Comparison of ENCODE assay signal across 31 cellular contexts in the genomic region with DNA sequence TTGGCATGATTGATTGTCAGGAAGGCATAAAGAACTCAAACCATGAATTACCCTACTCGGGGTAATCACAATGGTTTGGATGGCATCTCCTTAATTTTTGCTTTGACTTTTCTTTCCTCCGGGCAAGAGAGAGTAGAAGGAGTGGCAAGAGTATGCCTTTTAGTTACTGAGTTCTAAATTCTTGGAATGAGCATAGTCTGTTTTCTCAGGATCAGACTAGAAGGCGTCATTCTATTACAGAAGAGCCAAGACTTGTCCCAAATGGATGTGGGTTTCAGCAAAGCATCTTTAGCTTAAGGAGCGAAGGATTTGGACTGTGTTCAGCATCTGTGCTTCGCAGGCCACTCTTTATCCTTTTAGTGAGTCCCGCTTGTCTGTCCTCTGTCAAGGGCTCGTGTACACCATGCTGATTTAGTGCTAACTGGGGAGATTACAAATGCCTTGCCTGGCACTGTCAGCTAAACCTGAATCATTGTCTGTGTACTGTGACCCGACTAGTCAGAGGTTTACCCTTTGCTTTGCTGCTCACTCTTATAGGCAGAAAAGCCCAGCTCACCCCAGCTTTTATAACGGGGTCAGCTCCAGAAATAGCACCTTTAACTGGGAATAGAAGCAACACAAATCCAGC.
DNase-seq lines count a peak whose midpoint lies in the region; ATAC-seq and TF ChIP-seq lines count a peak whose summit lies in the region.
"Had no signal": no experiment of that assay in that cellular context is flagged by ENCODE, and none has a peak within 500 bp of the region (broad histone marks: within the 10 kb centered on the region; RNA-seq: fewer than 3 reads in every experiment).

No MANE protein-coding gene starts in this region.

- H4K20me1 ChIP-seq in neural progenitor cell (ENCODE audit: low read depth): no peaks in the 10 kb centered on the region

- H3K9me3 Mint-ChIP-seq in nephron (no peaks in the 10 kb centered on the region), neural progenitor cell (no peaks in the 10 kb centered on the region)
- H3K9me3 Mint-ChIP-seq: activated B cell treated with CpG ODN at 0.5 μM for 24 hours; activated CD4-positive, alpha-beta memory T cell treated with anti-CD3 and anti-CD28 coated beads for 36 hours; activated naive CD4-positive, alpha-beta T cell treated with anti-CD3 and anti-CD28 coated beads, Interleukin-2, amount 10 ng/mL, durations not matched to agents 7 days and 5 days; CD4-positive, alpha-beta T cell; naive thymus-derived CD8-positive, alpha-beta T cell had no signal

- TF ChIP-seq CTCF in right atrium auricular region (IDR thresholded peaks at IDR 0.05) (no peak), esophagus squamous epithelium (IDR thresholded peaks at IDR 0.05) (no peak), nephron (IDR thresholded peaks at IDR 0.05; ENCODE audit: unreplicated experiment in 3 of 3) (no peak), breast epithelium (IDR thresholded peaks at IDR 0.05) (no peak), neural progenitor cell (IDR thresholded peaks at IDR 0.05) (no peak)

- H3K4me3 ChIP-seq in right atrium auricular region (no peak overlapping the region), esophagus squamous epithelium (no peak overlapping the region), breast epithelium (no peak overlapping the region), neural progenitor cell (no peak overlapping the region)
- H3K4me3 ChIP-seq: pancreas, PC-9, sigmoid colon, uterus had no signal

- H3K27me3 ChIP-seq in right atrium auricular region: no peaks in the 10 kb centered on the region
- H3K27me3 ChIP-seq in esophagus squamous epithelium: no peaks in the 10 kb centered on the region
- H3K27me3 ChIP-seq in breast epithelium: no peaks in the 10 kb centered on the region
- H3K27me3 ChIP-seq in neural progenitor cell: no peaks in the 10 kb centered on the region
- H3K27me3 ChIP-seq: pancreas, sigmoid colon, uterus had no signal

- H3K27me3 Mint-ChIP-seq in nephron (ENCODE audit: low read depth) (peaks cover 8% of the 10 kb centered on the region), neural progenitor cell (ENCODE audit: insufficient read depth, low read depth) (peaks cover 2% of the 10 kb centered on the region)
- H3K27me3 Mint-ChIP-seq: activated B cell treated with CpG ODN at 0.5 μM for 24 hours; activated CD4-positive, alpha-beta memory T cell treated with anti-CD3 and anti-CD28 coated beads for 36 hours; activated naive CD4-positive, alpha-beta T cell treated with anti-CD3 and anti-CD28 coated beads, Interleukin-2, amount 10 ng/mL, durations not matched to agents 7 days and 5 days; CD4-positive, alpha-beta T cell; IgD-negative memory B cell; naive thymus-derived CD8-positive, alpha-beta T cell had no signal

- H3K4me3 Mint-ChIP-seq in nephron (no peak overlapping the region), neural progenitor cell (no peak overlapping the region)
- H3K4me3 Mint-ChIP-seq: activated B cell treated with CpG ODN at 0.5 μM for 24 hours; activated CD4-positive, alpha-beta memory T cell treated with anti-CD3 and anti-CD28 coated beads for 36 hours; activated naive CD4-positive, alpha-beta T cell treated with anti-CD3 and anti-CD28 coated beads, Interleukin-2, amount 10 ng/mL, durations not matched to agents 7 days and 5 days; activated T-helper 1 cell treated with anti-CD3 and anti-CD28 coated beads, Interleukin-12 subunit alpha, Interleukin-12 subunit beta, Interleukin-2, Interleukin-4 antibody, amounts not matched to agents 30 ng/mL and 10 ng/mL and 1 ng/mL, durations not matched to agents 14 hours and 24 hours and 36 hours; CD4-positive, alpha-beta T cell; IgD-negative memory B cell; naive thymus-derived CD8-positive, alpha-beta T cell had no signal

- H2AFZ ChIP-seq in neural progenitor cell (replicated peaks): no peak overlapping the region
- H2AFZ ChIP-seq: PC-9 had no signal

- H3K27ac ChIP-seq in right atrium auricular region: no peak overlapping the region
- H3K27ac ChIP-seq in esophagus squamous epithelium: peak overlapping the region in 3 of 4 donors; percentile 33 to 47 (median 42)
- no peak overlapping the region for H3K27ac ChIP-seq in breast epithelium
- H3K27ac ChIP-seq in neural progenitor cell: no peak overlapping the region
- H3K27ac ChIP-seq: pancreas, PC-9, sigmoid colon, uterus had no signal

- ATAC-seq in Right ventricle myocardium inferior: peak; percentile 67
- no peak for ATAC-seq in HG02840 (IDR thresholded peaks at IDR 0.05; ENCODE audit: low FRiP score, unreplicated experiment)
- ATAC-seq: naive thymus-derived CD8-positive, alpha-beta T cell; pancreas had no signal

- WGBS in esophagus squamous epithelium, 2 donors: 29 to 41% methylated on average over 8 to 9 of the region's 9 CpGs

- no peak overlapping the region for H3K4me2 ChIP-seq in neural progenitor cell
- H3K4me2 ChIP-seq: PC-9 had no signal

- H3K79me2 ChIP-seq in neural progenitor cell (ENCODE audit: low read depth): no peaks in the 10 kb centered on the region

- H3K4me1 Mint-ChIP-seq in nephron: peaks cover 35% of the 10 kb centered on the region
- peaks cover 22% of the 10 kb centered on the region for H3K4me1 Mint-ChIP-seq in neural progenitor cell
- H3K4me1 Mint-ChIP-seq: activated naive CD4-positive, alpha-beta T cell treated with anti-CD3 and anti-CD28 coated beads, Interleukin-2, amount 10 ng/mL, durations not matched to agents 7 days and 5 days had no signal

- no peaks in the 10 kb centered on the region for H3K36me3 ChIP-seq in right atrium auricular region
- no peaks in the 10 kb centered on the region for H3K36me3 ChIP-seq in esophagus squamous epithelium
- no peaks in the 10 kb centered on the region for H3K36me3 ChIP-seq in breast epithelium
- no peaks in the 10 kb centered on the region for H3K36me3 ChIP-seq in neural progenitor cell
- H3K36me3 ChIP-seq: pancreas, sigmoid colon, uterus had no signal

- H3F3A ChIP-seq in neural progenitor cell (ENCODE audit: low read depth): no peaks in the 10 kb centered on the region

- no peaks in the 10 kb centered on the region for H3K36me3 Mint-ChIP-seq in nephron (ENCODE audit: low read depth)
- H3K36me3 Mint-ChIP-seq in neural progenitor cell: no peaks in the 10 kb centered on the region
- H3K36me3 Mint-ChIP-seq: activated CD4-positive, alpha-beta memory T cell treated with anti-CD3 and anti-CD28 coated beads for 36 hours; activated naive CD4-positive, alpha-beta T cell treated with anti-CD3 and anti-CD28 coated beads, Interleukin-2, amount 10 ng/mL, durations not matched to agents 7 days and 5 days; naive thymus-derived CD8-positive, alpha-beta T cell had no signal

- intact Hi-C loops in Right ventricle myocardium inferior (cut with DNase I): no loop called here
- intact Hi-C loops in esophagus squamous epithelium (cut with DNase I): no loop called here
- intact Hi-C loops in breast epithelium (cut with DNase I; ENCODE audit: low total_unique reads): no loop called here

- peak overlapping the region in 2 of 3 experiments; percentile 21 to 55 for H3K27ac Mint-ChIP-seq in nephron
- H3K27ac Mint-ChIP-seq in neural progenitor cell: no peak overlapping the region
- H3K27ac Mint-ChIP-seq: activated B cell treated with CpG ODN at 0.5 μM for 24 hours; activated CD4-positive, alpha-beta memory T cell treated with anti-CD3 and anti-CD28 coated beads for 36 hours; activated naive CD4-positive, alpha-beta T cell treated with anti-CD3 and anti-CD28 coated beads, Interleukin-2, amount 10 ng/mL, durations not matched to agents 7 days and 5 days; activated T-helper 1 cell treated with anti-CD3 and anti-CD28 coated beads, Interleukin-12 subunit alpha, Interleukin-12 subunit beta, Interleukin-2, Interleukin-4 antibody, amounts not matched to agents 30 ng/mL and 10 ng/mL and 1 ng/mL, durations not matched to agents 14 hours and 24 hours and 36 hours; CD4-positive, alpha-beta T cell; IgD-negative memory B cell; naive thymus-derived CD8-positive, alpha-beta T cell had no signal

- H3K4me1 ChIP-seq in right atrium auricular region: peaks cover 0 to 7% of the 10 kb centered on the region in 2 donors
- peaks cover 0 to 20% (median 0%) of the 10 kb centered on the region in 3 donors for H3K4me1 ChIP-seq in esophagus squamous epithelium
- no peaks in the 10 kb centered on the region for H3K4me1 ChIP-seq in breast epithelium
- H3K4me1 ChIP-seq in neural progenitor cell: peaks cover 5% of the 10 kb centered on the region
- H3K4me1 ChIP-seq: pancreas, uterus had no signal

- H3K9me3 ChIP-seq in right atrium auricular region (no peaks in the 10 kb centered on the region), esophagus squamous epithelium (no peaks in the 10 kb centered on the region), breast epithelium (no peaks in the 10 kb centered on the region), neural progenitor cell (ENCODE audit: low read depth) (no peaks in the 10 kb centered on the region)
- H3K9me3 ChIP-seq: pancreas, sigmoid colon, uterus had no signal

- no peak for TF ChIP-seq POLR2A in esophagus squamous epithelium (IDR thresholded peaks at IDR 0.05)
- TF ChIP-seq POLR2A in breast epithelium (IDR thresholded peaks at IDR 0.05): no peak

- no peak overlapping the region for H3K9ac ChIP-seq in neural progenitor cell

- DNase-seq in Right ventricle myocardium inferior (ENCODE audit: missing footprints) (no peak), right atrium auricular region (ENCODE audit: low spot score) (no peak), esophagus squamous epithelium (lab: John Stamatoyannopoulos, UW) (no peak), breast epithelium (ENCODE audit: low spot score in 2 of 2) (no peak), kidney glomerular epithelial cell (lab: John Stamatoyannopoulos, UW) (no peak), neural progenitor cell (ENCODE audit: low spot score) (no peak)
- DNase-seq: activated B cell treated with CpG ODN at 0.5 μM for 24 hours; activated CD4-positive, alpha-beta memory T cell treated with anti-CD3 and anti-CD28 coated beads for 36 hours; activated CD8-positive, alpha-beta memory T cell treated with anti-CD3 and anti-CD28 coated beads, Interleukin-2, amount 50 U/mL, for 4 hours; activated naive CD4-positive, alpha-beta T cell treated with anti-CD3 and anti-CD28 coated beads, Interleukin-2, amount 10 ng/mL, durations not matched to agents 7 days and 5 days; amniotic stem cell; caudate nucleus; CD4-positive, alpha-beta T cell; HCEC 1CT; hypothalamus; naive thymus-derived CD8-positive, alpha-beta T cell; NCI-H1105; NCI-H2029 treated with DMSO at 0.1 percent for 48 hours; NCI-H510A; NK-92 treated with Interleukin-12 subunit alpha and Interleukin-12 subunit beta, amount 100 ng/mL, for 24 hours; pancreas; PC-9; SHP77; sigmoid colon; stimulated activated CD4-positive, alpha-beta T cell treated with anti-CD3 and anti-CD28 coated beads, Interleukin-15, amount 100 ng/mL, for 24 hours; stimulated activated naive CD4-positive, alpha-beta T cell; uterus had no signal

Comparison
In these comparisons a context has a peak if more than half of its experiments do, and no peak if none do; other contexts are left out.
1. H3K27ac ChIP-seq: peak in esophagus squamous epithelium (3 of 4); none in right atrium auricular region (0 of 2), breast epithelium (0 of 2) and neural progenitor cell (single experiment).